14 cellular contexts compared by ENCODE assay signal in the genomic region with DNA sequence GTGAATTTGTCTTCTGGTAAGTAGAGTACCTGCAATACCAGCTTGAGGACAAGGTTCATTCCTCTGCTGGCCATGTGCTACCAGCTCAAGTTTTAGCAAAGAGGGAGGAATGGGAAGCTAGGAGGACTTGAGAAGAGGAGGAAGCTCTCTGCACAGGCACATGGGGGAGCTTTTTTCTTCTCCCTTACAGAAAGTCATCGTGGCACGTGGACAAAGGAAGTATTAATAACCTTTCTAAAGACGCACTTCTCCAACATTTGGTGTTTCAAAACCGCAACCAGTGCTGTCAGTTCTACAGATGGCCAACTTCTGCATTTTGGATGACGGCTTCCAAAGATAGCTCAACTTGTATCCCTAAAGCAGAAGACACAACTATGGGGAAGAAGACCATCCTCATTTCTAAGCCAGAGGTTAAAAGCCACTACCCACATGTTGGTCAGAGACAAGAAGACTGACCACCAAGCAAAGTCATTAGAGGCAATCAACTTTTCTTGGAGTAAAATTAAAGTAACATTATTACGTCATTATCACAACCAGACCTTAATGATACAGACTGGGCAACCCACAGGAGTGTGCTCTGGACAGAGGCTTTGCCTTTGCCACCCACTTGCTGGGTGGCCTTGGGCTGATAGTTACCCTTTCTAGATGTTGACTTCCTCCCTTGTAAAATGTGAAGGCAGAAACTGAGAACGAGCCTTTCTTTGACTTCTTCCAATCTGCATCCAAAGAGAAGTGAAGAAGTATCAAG. TPM values are rescaled to one million over a fixed set of nuclear protein-coding genes. Genes with fewer than 3 reads are reported as not detected.
DNase-seq lines count a peak whose midpoint lies in the region; ATAC-seq and TF ChIP-seq lines count a peak whose summit lies in the region.
"Had no signal": no experiment of that assay in that cellular context is flagged by ENCODE, and none has a peak within 500 bp of the region (broad histone marks: within the 10 kb centered on the region; RNA-seq: fewer than 3 reads in every experiment).

No MANE protein-coding gene starts in this region.

- TF ChIP-seq POLR2A in suprapubic skin (IDR thresholded peaks at IDR 0.05), result no peak

- peak; percentile 78 for ATAC-seq in Right ventricle myocardium superior (ENCODE audit: poor library complexity)
- ATAC-seq in left lobe of liver, result peak; percentile 81
- no peak for ATAC-seq in GM19035 (IDR thresholded peaks at IDR 0.05; ENCODE audit: unreplicated experiment)
- no peak for ATAC-seq in GM19023 (IDR thresholded peaks at IDR 0.05; ENCODE audit: unreplicated experiment)
- ATAC-seq: naive thymus-derived CD8-positive, alpha-beta T cell had no signal

- intact Hi-C loops in Right ventricle myocardium superior (cut with DNase I), result no loop called here
- intact Hi-C loops in cardiac septum (cut with DNase I), result no loop called here

- no peak for TF ChIP-seq EP300 in suprapubic skin (IDR thresholded peaks at IDR 0.05)

- H3K9me3 ChIP-seq in suprapubic skin, result no peaks in the 10 kb centered on the region
- H3K9me3 ChIP-seq: MG63, thoracic aorta had no signal

- no peak for DNase-seq in Right ventricle myocardium superior
- no peak for DNase-seq in cardiac septum (ENCODE audit: low spot score)
- peak; percentile 31 for DNase-seq in OCI-M2 (lab: John Stamatoyannopoulos, UW; ENCODE audit: unreplicated experiment)
- DNase-seq in left lobe of liver (ENCODE audit: low spot score), result no peak
- DNase-seq in ureter (ENCODE audit: low spot score), result peak; percentile 45
- no peak for DNase-seq in suprapubic skin (ENCODE audit: low spot score in 2 of 2)
- DNase-seq: activated CD4-positive, CD25-positive, alpha-beta regulatory T cell; glutamatergic neuron; MG63 had no signal

- H3K27me3 ChIP-seq in suprapubic skin, result no peaks in the 10 kb centered on the region
- H3K27me3 ChIP-seq: MG63 had no signal

- no peak for TF ChIP-seq CTCF in suprapubic skin (IDR thresholded peaks at IDR 0.05)

- no peak overlapping the region for H3K4me3 ChIP-seq in suprapubic skin
- H3K4me3 ChIP-seq: coronary artery, MG63, thoracic aorta had no signal

- no peaks in the 10 kb centered on the region for H3K36me3 ChIP-seq in suprapubic skin
- H3K36me3 ChIP-seq: MG63, thoracic aorta had no signal

- H3K27ac ChIP-seq in suprapubic skin, result no peak overlapping the region

- peaks cover 3% of the 10 kb centered on the region for H3K4me1 ChIP-seq in suprapubic skin

- WGBS in suprapubic skin, result 90% methylated on average over 7 of the region's 7 CpGs

RNA-seq across cellular contexts. Expression of gene TMED10, which starts 12.3 kb away (rescaled TPM):
- total RNA-seq in Right ventricle myocardium superior, result 235 TPM
- 283 TPM for total RNA-seq in cardiac septum
- 275 TPM for total RNA-seq in left lobe of liver
- 394 TPM for total RNA-seq in ureter
- total RNA-seq in suprapubic skin, result 100 to 1,000 TPM; 123 to 235 (median 198) TPM

Comparison
In these comparisons a context has a peak if more than half of its experiments do, and no peak if none do; other contexts are left out.
1. ATAC-seq: peak in Right ventricle myocardium superior (single experiment) and left lobe of liver (single experiment); none in GM19035 (single experiment) and GM19023 (single experiment).
2. DNase-seq: peak in OCI-M2 (single experiment) and ureter (single experiment); none in Right ventricle myocardium superior (single experiment), cardiac septum (single experiment), left lobe of liver (single experiment) and suprapubic skin (0 of 2).